Comparison of ENCODE assay signal across 8 cellular contexts in genomic region chr16:6629110-6629509, GRCh38.
"Had no signal": no experiment of that assay in that cellular context is flagged by ENCODE, and none has a peak within 500 bp of the region (broad histone marks: within the 10 kb centered on the region; RNA-seq: fewer than 3 reads in every experiment).

No MANE protein-coding gene starts in this region.

- H3K36me3 ChIP-seq: HAP-1 had no signal

- DNase-seq: GM23248, GOT3, H7, H9, HCEC 1CT, HFFc6 had no signal

- H3K4me3 ChIP-seq: GM23248, GM23338, HAP-1 had no signal

- H3K4me1 ChIP-seq: HAP-1 had no signal

- H3K9me3 ChIP-seq: HAP-1 had no signal

- H3K27ac ChIP-seq: GM23248 had no signal
